ENCODE assay signal across 13 cellular contexts in the genomic region with DNA sequence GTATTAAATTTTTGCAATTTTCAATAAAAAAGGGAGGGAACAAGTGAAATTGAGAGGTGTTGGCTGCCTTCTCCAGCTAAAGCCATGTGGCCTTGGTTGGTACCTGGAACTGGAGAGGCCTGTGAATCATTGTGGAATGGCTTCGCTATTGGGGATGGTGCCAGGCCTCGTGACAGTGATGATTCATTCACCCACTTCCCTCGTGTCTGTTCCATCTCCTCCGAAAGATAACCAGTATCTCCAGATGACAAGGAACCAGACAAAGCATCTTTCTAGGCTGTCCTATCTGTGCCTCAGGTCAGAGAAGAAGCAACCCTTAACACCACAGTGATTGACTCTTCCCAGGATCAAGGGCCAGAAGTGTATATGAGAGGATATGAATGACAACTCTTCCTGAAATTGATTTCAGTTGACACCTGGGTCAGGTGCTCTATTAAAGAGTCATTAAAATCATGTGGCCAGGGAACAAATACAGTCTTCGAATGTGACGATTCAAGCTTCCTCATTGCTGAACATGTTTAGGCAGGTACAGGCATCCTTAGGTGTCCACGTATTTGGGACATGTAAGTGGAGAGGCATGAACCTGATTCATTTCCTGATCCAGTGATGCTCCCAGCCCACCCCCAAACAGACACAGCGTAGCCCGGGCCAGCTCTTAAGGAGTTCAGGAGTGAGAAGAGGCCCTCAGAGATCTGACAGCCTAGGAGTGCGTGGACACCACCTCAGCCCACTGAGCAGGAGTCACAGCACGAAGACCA. TPM values are rescaled to one million over a fixed set of nuclear protein-coding genes. Genes with fewer than 3 reads are reported as not detected.
DNase-seq lines count a peak whose midpoint lies in the region; ATAC-seq, FAIRE-seq and TF ChIP-seq lines count a peak whose summit lies in the region.
"Had no signal": no experiment of that assay in that cellular context is flagged by ENCODE, and none has a peak within 500 bp of the region (broad histone marks: within the 10 kb centered on the region; RNA-seq: fewer than 3 reads in every experiment).

A gene with protein sequence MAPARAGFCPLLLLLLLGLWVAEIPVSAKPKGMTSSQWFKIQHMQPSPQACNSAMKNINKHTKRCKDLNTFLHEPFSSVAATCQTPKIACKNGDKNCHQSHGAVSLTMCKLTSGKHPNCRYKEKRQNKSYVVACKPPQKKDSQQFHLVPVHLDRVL (plus strand): TSS at position 687 of the 758 bp plus-strand sequence. CDS start 631 bp downstream, outside the sequence.

- no peaks in the 10 kb centered on the region for H3K9me1 ChIP-seq in keratinocyte (ENCODE audit: control insufficient read depth, extremely low read depth, insufficient read depth, low read length)

- H3K9me3 Mint-ChIP-seq in stimulated activated effector memory CD8-positive, alpha-beta T cell treated with anti-CD3 and anti-CD28 coated beads, Interleukin-12 subunit alpha, Interleukin-12 subunit beta, amount 100 ng/mL, for 72 hours, result no peaks in the 10 kb centered on the region

- H3K4me1 Mint-ChIP-seq in stimulated activated effector memory CD8-positive, alpha-beta T cell treated with anti-CD3 and anti-CD28 coated beads, Interleukin-12 subunit alpha, Interleukin-12 subunit beta, amount 100 ng/mL, for 72 hours, result peaks cover 8% of the 10 kb centered on the region

- H3K9ac ChIP-seq in keratinocyte (ENCODE audit: control insufficient read depth, extremely low read depth, insufficient read depth, low read length), result peak within 1 kb of the TSS; percentile 81

- H4K20me1 ChIP-seq in keratinocyte (ENCODE audit: control insufficient read depth, extremely low read depth, insufficient read depth, low read length), result no peaks in the 10 kb centered on the region

- peaks cover 12% of the 10 kb centered on the region for H3K79me2 ChIP-seq in keratinocyte (ENCODE audit: control insufficient read depth, insufficient read depth, low read length)

- peaks cover 53% of the 10 kb centered on the region for H3K4me1 ChIP-seq in keratinocyte (ENCODE audit: control insufficient read depth, extremely low read depth, insufficient read depth, low read length)

- H3K36me3 Mint-ChIP-seq in stimulated activated effector memory CD8-positive, alpha-beta T cell treated with anti-CD3 and anti-CD28 coated beads, Interleukin-12 subunit alpha, Interleukin-12 subunit beta, amount 100 ng/mL, for 72 hours, result no peaks in the 10 kb centered on the region

- intact Hi-C loops in Right ventricle myocardium superior (cut with DNase I), result loop anchor here (10.0 kb wide), 1 partner anchor 357 kb away; a partner anchor contains a TSS

- H2AFZ ChIP-seq in keratinocyte (ENCODE audit: control insufficient read depth, low read length), result peak within 1 kb of the TSS; percentile 71

- no peak for TF ChIP-seq CTCF in keratinocyte (optimal IDR thresholded peaks at IDR 0.05 in 1 of 3, IDR thresholded peaks at IDR 0.05 in 1 of 3, conservative IDR thresholded peaks at IDR 0.05 in 1 of 3; ENCODE audit: extremely low read depth in 1 of 3, insufficient read depth in 2 of 3, low read length in 3 of 3)

- H3K27me3 ChIP-seq in keratinocyte (ENCODE audit: control insufficient read depth, extremely low read depth, insufficient read depth, low read length), result no peaks in the 10 kb centered on the region
- H3K27me3 ChIP-seq: gastroesophageal sphincter had no signal

- H3K36me3 ChIP-seq in keratinocyte (ENCODE audit: control insufficient read depth in 2 of 2, extremely low read depth in 1 of 2, insufficient read depth in 2 of 2, low read length in 2 of 2), result no peaks in the 10 kb centered on the region
- H3K36me3 ChIP-seq: gastroesophageal sphincter had no signal

- peak within 1 kb of the TSS; percentile 39 to 79 (median 68) for H3K4me3 ChIP-seq in keratinocyte (ENCODE audit: control insufficient read depth in 2 of 3, extremely low read depth in 1 of 3, insufficient read depth in 2 of 3, low read depth in 1 of 3, low read length in 3 of 3)
- H3K4me3 ChIP-seq: gastroesophageal sphincter, skin epidermis had no signal

- peak within 1 kb of the TSS; percentile 90 for H3K27ac ChIP-seq in keratinocyte (ENCODE audit: control insufficient read depth, insufficient read depth, low read length)
- H3K27ac ChIP-seq: gastroesophageal sphincter had no signal

- no peaks in the 10 kb centered on the region for H3K9me3 ChIP-seq in keratinocyte (ENCODE audit: control insufficient read depth, low read depth, low read length)
- H3K9me3 ChIP-seq: gastroesophageal sphincter had no signal

- peak; percentile 92 for FAIRE-seq in keratinocyte (lab: Jason Lieb, UNC)

- peak within 1 kb of the TSS; percentile 96 for H3K4me2 ChIP-seq in keratinocyte (ENCODE audit: control insufficient read depth, extremely low read depth, insufficient read depth, low read depth, low read length)

- H3K27ac Mint-ChIP-seq in stimulated activated effector memory CD8-positive, alpha-beta T cell treated with anti-CD3 and anti-CD28 coated beads, Interleukin-12 subunit alpha, Interleukin-12 subunit beta, amount 100 ng/mL, for 72 hours, result peak within 1 kb of the TSS; percentile 2

- no peak within 1 kb of the TSS for H3K4me3 Mint-ChIP-seq in stimulated activated effector memory CD8-positive, alpha-beta T cell treated with anti-CD3 and anti-CD28 coated beads, Interleukin-12 subunit alpha, Interleukin-12 subunit beta, amount 100 ng/mL, for 72 hours

- DNase-seq in HUDEP-2 (lab: John Stamatoyannopoulos, UW; ENCODE audit: unreplicated experiment in 76 of 76) (peak in 53 of 76 experiments; percentile 5 to 72 (median 44)), astrocyte of the hippocampus (ENCODE audit: low read depth, low spot score) (peak; percentile 34), keratinocyte (ENCODE audit: low read depth, low spot score) (peak; percentile 99), amniotic stem cell (lab: John Stamatoyannopoulos, UW) (no peak), Right ventricle myocardium superior (no peak), DMS114 treated with DMSO at 0.1 percent for 48 hours (lab: John Stamatoyannopoulos, UW; ENCODE audit: unreplicated experiment) (no peak)
- no peak for DNase-seq in stimulated activated effector memory CD8-positive, alpha-beta T cell treated with anti-CD3 and anti-CD28 coated beads, Interleukin-12 subunit alpha, Interleukin-12 subunit beta, amount 100 ng/mL, for 72 hours (ENCODE audit: low spot score in 2 of 2)
- DNase-seq in effector CD4-positive, alpha-beta T cell, result no peak
- DNase-seq: Karpas-422, NCI-H524, SW 1271 had no signal

- no peak for ATAC-seq in stimulated activated effector memory CD8-positive, alpha-beta T cell treated with anti-CD3 and anti-CD28 coated beads, Interleukin-12 subunit alpha, Interleukin-12 subunit beta, amount 100 ng/mL, for 72 hours
- no peak for ATAC-seq in Right ventricle myocardium superior (ENCODE audit: poor library complexity)
- ATAC-seq: gastroesophageal sphincter had no signal

- dilution Hi-C loops in keratinocyte (cut with MboI; ENCODE audit: extremely low pct_ligation_motif_present, low sequenced_read_pairs), result no loop called here

RNA-seq across cellular contexts. Expression of the gene that starts here (rescaled TPM):
- 17.4 to 36.6 TPM (median 19.0 TPM) in 3 replicates for polyA plus RNA-seq in keratinocyte
- polyA plus RNA-seq in keratinocyte (2011; ENCODE audit: low read depth), result 169 TPM
- polyA plus RNA-seq in keratinocyte (2011; cell fraction: cytosol; rRNA removed), result 19.3 and 22.8 TPM in 2 replicates
- polyA plus RNA-seq in keratinocyte (2011; cell fraction: nucleus; rRNA removed), result 51.6 and 58.1 TPM in 2 replicates
- polyA plus RNA-seq in keratinocyte (2012; ENCODE audit: low replicate concordance), result 24.5 and 513 TPM in 2 replicates
- polyA minus RNA-seq in keratinocyte, result 14.7 to 29.6 TPM (median 16.9 TPM) in 3 replicates
- polyA minus RNA-seq in keratinocyte (2011; cell fraction: cytosol; rRNA and poly(A)+ RNA removed), result 21.3 TPM
- polyA minus RNA-seq in keratinocyte (2011; cell fraction: nucleus; rRNA and poly(A)+ RNA removed), result 22.5 and 22.9 TPM in 2 replicates
- not detected for total RNA-seq in Right ventricle myocardium superior

Comparison
In these comparisons a context has a peak if more than half of its experiments do, and no peak if none do; other contexts are left out.
1. DNase-seq: peak in HUDEP-2 (53 of 76), astrocyte of the hippocampus (single experiment) and keratinocyte (single experiment); none in stimulated activated effector memory CD8-positive, alpha-beta T cell treated with anti-CD3 and anti-CD28 coated beads, Interleukin-12 subunit alpha, Interleukin-12 subunit beta, amount 100 ng/mL, for 72 hours (0 of 2), amniotic stem cell (single experiment), effector CD4-positive, alpha-beta T cell (single experiment), Right ventricle myocardium superior (single experiment) and DMS114 treated with DMSO at 0.1 percent for 48 hours (single experiment).